Comparison of ENCODE assay signal across 19 cellular contexts in the genomic region with DNA sequence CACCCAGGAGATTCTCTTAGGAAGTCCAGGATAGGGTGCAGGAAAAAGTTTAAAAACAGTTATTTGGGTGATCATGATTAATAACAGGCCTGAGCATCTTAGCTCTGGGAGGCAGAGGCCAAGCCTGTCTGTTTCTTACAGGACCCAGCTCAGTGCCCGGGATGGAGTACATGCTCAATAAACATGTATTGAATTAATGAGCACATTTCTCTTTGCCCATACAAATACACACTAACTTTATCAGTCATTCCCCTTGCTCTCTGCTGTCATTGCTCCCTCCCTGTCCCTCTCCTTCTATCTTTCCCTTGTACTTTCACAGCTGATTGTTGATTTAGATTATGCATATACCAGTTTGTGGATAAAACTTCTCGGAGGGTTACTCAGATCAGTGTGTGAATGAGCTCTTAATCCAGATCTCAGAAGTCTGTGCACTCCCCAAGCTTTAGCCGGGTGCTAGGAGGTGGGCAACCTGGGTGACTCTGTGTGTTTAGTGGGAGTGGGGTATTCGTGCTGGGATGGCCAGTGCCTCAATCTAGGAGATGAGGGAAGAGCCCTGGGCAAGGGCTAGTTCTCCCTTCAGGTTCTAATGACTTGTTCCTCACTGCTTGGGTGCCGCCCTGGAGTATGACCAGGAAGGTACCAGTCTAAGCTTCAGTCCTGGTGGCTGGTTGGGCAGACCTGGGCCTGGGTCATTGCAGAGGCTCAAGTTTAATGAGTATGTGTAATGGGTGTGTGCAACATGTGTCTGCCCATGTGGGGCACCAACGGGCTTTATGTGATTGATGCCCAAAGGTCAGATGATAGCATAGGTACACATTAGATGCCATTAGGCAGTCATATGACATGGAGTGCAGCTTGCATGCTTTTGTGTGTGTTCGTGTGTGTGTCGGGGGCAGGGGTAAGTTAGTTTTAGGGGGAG. TPM values are rescaled to one million over a fixed set of nuclear protein-coding genes. Genes with fewer than 3 reads are reported as not detected.
"Had no signal": no experiment of that assay in that cellular context is flagged by ENCODE, and none has a peak within 500 bp of the region (broad histone marks: within the 10 kb centered on the region; RNA-seq: fewer than 3 reads in every experiment).

No MANE protein-coding gene starts in this region.

- H3K4me3 Mint-ChIP-seq: immature natural killer cell; naive thymus-derived CD8-positive, alpha-beta T cell; T-helper 1 cell treated with Interleukin-12 subunit alpha and Interleukin-12 subunit beta and Interleukin-4 antibody, amounts not matched to agents 30 μg/mL and 1 μg/mL, for 36 hours had no signal

- H3K27ac ChIP-seq: ascending aorta, esophagus squamous epithelium, psoas muscle, testis, uterus had no signal

- DNase-seq: activated CD4-positive, CD25-positive, alpha-beta regulatory T cell; esophagus squamous epithelium; foreskin fibroblast; immature natural killer cell; mammary epithelial cell; naive thymus-derived CD8-positive, alpha-beta T cell; nucleus accumbens; stimulated activated CD4-positive, alpha-beta T cell treated with anti-CD3 and anti-CD28 coated beads, Interleukin-2, amount 100 ng/mL, for 48 hours; stimulated activated naive CD8-positive, alpha-beta T cell treated with anti-CD3 and anti-CD28 coated beads, Interleukin-15, Interleukin-2, amounts not matched to agents 100 U/mL and 50 U/mL, for 24 hours; testis had no signal

- H3K9me3 Mint-ChIP-seq: immature natural killer cell; naive thymus-derived CD8-positive, alpha-beta T cell; T-helper 1 cell treated with Interleukin-12 subunit alpha and Interleukin-12 subunit beta and Interleukin-4 antibody, amounts not matched to agents 30 μg/mL and 1 μg/mL, for 36 hours had no signal

- H3K36me3 ChIP-seq: ascending aorta, esophagus squamous epithelium, uterus had no signal

- H3K4me3 ChIP-seq: ascending aorta, esophagus squamous epithelium, psoas muscle, testis, uterus had no signal

- H3K27ac Mint-ChIP-seq: immature natural killer cell; naive thymus-derived CD8-positive, alpha-beta T cell; T-helper 1 cell treated with Interleukin-12 subunit alpha and Interleukin-12 subunit beta and Interleukin-4 antibody, amounts not matched to agents 30 μg/mL and 1 μg/mL, for 36 hours had no signal

- H3K36me3 Mint-ChIP-seq: immature natural killer cell; naive thymus-derived CD8-positive, alpha-beta T cell had no signal

- ATAC-seq: left lobe of liver; naive thymus-derived CD8-positive, alpha-beta T cell; psoas muscle; sciatic nerve; stimulated activated naive CD8-positive, alpha-beta T cell treated with anti-CD3 and anti-CD28 coated beads, Interleukin-15, Interleukin-2, amounts not matched to agents 100 U/mL and 50 U/mL, for 24 hours had no signal

- H3K27me3 ChIP-seq: testis had no signal

- H3K9me3 ChIP-seq: ascending aorta, esophagus squamous epithelium, psoas muscle, testis, uterus had no signal

- H3K4me1 Mint-ChIP-seq: immature natural killer cell had no signal

- FAIRE-seq: bronchial epithelial cell, TTC549 had no signal

RNA-seq across cellular contexts. Expression of gene EMX1, which starts 10.6 kb away (rescaled TPM):
- total RNA-seq: ascending aorta; mammary epithelial cell; mononuclear cell; naive thymus-derived CD8-positive, alpha-beta T cell; psoas muscle; sciatic nerve had no signal
- polyA plus RNA-seq: immature natural killer cell; mammary epithelial cell; naive thymus-derived CD8-positive, alpha-beta T cell had no signal
